ENCODE assay signal across 19 cellular contexts in genomic region chr13:28792992-28793391, GRCh38. TPM values are rescaled to one million over a fixed set of nuclear protein-coding genes. Genes with fewer than 3 reads are reported as not detected.
DNase-seq lines count a peak whose midpoint lies in the region; ATAC-seq and TF ChIP-seq lines count a peak whose summit lies in the region.
"Had no signal": no experiment of that assay in that cellular context is flagged by ENCODE, and none has a peak within 500 bp of the region (broad histone marks: within the 10 kb centered on the region; RNA-seq: fewer than 3 reads in every experiment).

No MANE protein-coding gene starts in this region.

- no peak for ATAC-seq in HG02678 (IDR thresholded peaks at IDR 0.05; ENCODE audit: unreplicated experiment)
- ATAC-seq: activated CD8-positive, alpha-beta memory T cell treated with anti-CD3 and anti-CD28 coated beads, Interleukin-2, amount 10 ng/mL, durations not matched to agents 7 days and 5 days; effector memory CD8-positive, alpha-beta T cell; T-helper 17 cell had no signal

- no peak overlapping the region for H3K4me3 ChIP-seq in ACC112 (ENCODE audit: low read depth, low read length)
- no peak overlapping the region for H3K4me3 ChIP-seq in suprapubic skin
- H3K4me3 ChIP-seq: sigmoid colon had no signal

- no peaks in the 10 kb centered on the region for H3K79me2 ChIP-seq in ACC112 (ENCODE audit: control insufficient read depth, insufficient read depth, low read length, unreplicated experiment)

- TF ChIP-seq POLR2A in suprapubic skin (IDR thresholded peaks at IDR 0.05), result no peak

- TF ChIP-seq EP300 in suprapubic skin (IDR thresholded peaks at IDR 0.05), result no peak

- peak overlapping the region; percentile 51 for H2AFZ ChIP-seq in ACC112 (ENCODE audit: low read length, unreplicated experiment)

- H3K27me3 ChIP-seq in ACC112 (ENCODE audit: insufficient read depth, low read length) (peaks cover 22% of the 10 kb centered on the region), suprapubic skin (peaks cover 4% of the 10 kb centered on the region)
- H3K27me3 ChIP-seq: sigmoid colon had no signal

- DNase-seq in GM03348 (ENCODE audit: low spot score), result peak; percentile 91
- DNase-seq in SK-MEL-5 (ENCODE audit: low read depth, low spot score), result peak; percentile 4
- DNase-seq in fibroblast of the conjunctiva (ENCODE audit: low read depth), result peak; percentile 61
- DNase-seq in suprapubic skin (ENCODE audit: low spot score in 2 of 2), result no peak
- no peak for DNase-seq in activated CD8-positive, alpha-beta memory T cell treated with anti-CD3 and anti-CD28 coated beads for 24 hours
- no peak for DNase-seq in DMS153 treated with DMSO at 0.1 percent for 48 hours (lab: John Stamatoyannopoulos, UW; ENCODE audit: unreplicated experiment)
- DNase-seq: activated CD8-positive, alpha-beta memory T cell treated with anti-CD3 and anti-CD28 coated beads, Interleukin-2, amount 10 ng/mL, durations not matched to agents 7 days and 5 days; activated effector memory CD4-positive, alpha-beta T cell treated with anti-CD3 and anti-CD28 coated beads, Interleukin-2, amount 50 U/mL, for 16 hours; AML-193; effector memory CD8-positive, alpha-beta T cell; KG1; NCI-H146; NCI-H526; sigmoid colon; T-helper 17 cell had no signal

- no peak for TF ChIP-seq CTCF in suprapubic skin (IDR thresholded peaks at IDR 0.05)

- WGBS in suprapubic skin, result 23% methylated on average over 2 of the region's 2 CpGs

- H3K4me1 ChIP-seq in ACC112 (ENCODE audit: control insufficient read depth, insufficient read depth, low read length, unreplicated experiment), result no peaks in the 10 kb centered on the region
- H3K4me1 ChIP-seq in suprapubic skin, result peaks cover 2% of the 10 kb centered on the region

- in situ Hi-C loops in SK-MEL-5 (cut with HindIII; ENCODE audit: low pct_unique_long_range_greater_than_20kb, low sequenced_read_pairs), result no loop called here

- H3K9me3 ChIP-seq in suprapubic skin, result no peaks in the 10 kb centered on the region
- H3K9me3 ChIP-seq: neutrophil, sigmoid colon had no signal

- no peaks in the 10 kb centered on the region for H3K36me3 ChIP-seq in ACC112 (ENCODE audit: insufficient read depth, low read length)
- no peaks in the 10 kb centered on the region for H3K36me3 ChIP-seq in suprapubic skin
- H3K36me3 ChIP-seq: neutrophil, sigmoid colon had no signal

- H3K27ac ChIP-seq in ACC112 (ENCODE audit: low read depth, low read length) (no peak overlapping the region), suprapubic skin (no peak overlapping the region)
- H3K27ac ChIP-seq: neutrophil, RWPE1, sigmoid colon had no signal

RNA-seq across cellular contexts. Expression of gene MTUS2, which starts 27.1 kb away (rescaled TPM):
- total RNA-seq in SK-MEL-5 (2014; rRNA removed; shearing (Covaris generic)), result not detected in 2 replicates
- 0.01 and 0.06 TPM in 2 replicates for polyA plus RNA-seq in SK-MEL-5 (2015; cell fraction: cytosol; rRNA removed)
- polyA plus RNA-seq in SK-MEL-5 (2015; cell fraction: nucleus; rRNA removed), result 0.31 and 0.51 TPM in 2 replicates
- under 1 TPM in 3 of 4 donors, not detected in 1; 0.26 to 0.72 (median 0.38) TPM for total RNA-seq in suprapubic skin
- total RNA-seq: activated CD8-positive, alpha-beta memory T cell treated with anti-CD3 and anti-CD28 coated beads, Interleukin-2, amount 10 ng/mL, durations not matched to agents 7 days and 5 days had no signal

Comparison
In these comparisons a context has a peak if more than half of its experiments do, and no peak if none do; other contexts are left out.
1. DNase-seq: peak in GM03348 (single experiment), SK-MEL-5 (single experiment) and fibroblast of the conjunctiva (single experiment); none in suprapubic skin (0 of 2), activated CD8-positive, alpha-beta memory T cell treated with anti-CD3 and anti-CD28 coated beads for 24 hours (single experiment) and DMS153 treated with DMSO at 0.1 percent for 48 hours (single experiment).